ENCODE assay signal across 1 cellular context in the genomic region with DNA sequence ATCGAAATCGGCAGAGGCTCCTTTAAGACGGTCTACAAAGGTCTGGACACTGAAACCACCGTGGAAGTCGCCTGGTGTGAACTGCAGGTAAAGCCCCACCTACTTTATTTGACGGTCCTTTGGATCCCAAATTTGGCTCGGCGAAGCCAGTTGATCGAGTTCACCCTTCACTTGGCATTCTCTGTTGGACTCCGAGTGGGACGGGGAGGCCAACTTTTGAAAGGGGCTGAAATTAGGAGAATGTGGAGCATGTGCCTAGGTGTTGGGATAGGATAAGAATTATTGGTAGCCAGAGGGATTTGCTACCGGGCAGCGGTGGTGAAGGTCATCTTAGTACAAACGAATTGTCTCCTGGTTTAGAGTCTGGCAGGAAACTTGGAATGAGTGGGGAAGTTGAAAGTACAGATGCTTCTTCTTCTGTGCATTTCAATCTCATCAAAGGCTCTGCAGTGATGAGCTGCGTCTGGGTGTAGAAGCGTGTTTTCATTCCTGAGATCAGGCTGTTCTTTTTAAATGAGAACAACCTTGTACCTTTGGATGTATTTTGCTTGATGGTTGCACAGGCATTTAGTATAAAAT.
TF ChIP-seq lines count a peak whose summit lies in the region.

No MANE protein-coding gene starts in this region.

TF ChIP-seq in H1, 55 proteins besides CTCF, POLR2A, EP300 and RAD21 (continued from another document):
- TF ChIP-seq CHD7 (IDR thresholded peaks at IDR 0.05; ENCODE audit: insufficient replicate concordance, low read length) (no peak), BCL11A (IDR thresholded peaks at IDR 0.05; ENCODE audit: low read depth in 2 of 2, low read length in 2 of 2) (no peak), TAF1 (IDR thresholded peaks at IDR 0.05; ENCODE audit: low read depth, low read length) (no peak), GABPA (IDR thresholded peaks at IDR 0.05; ENCODE audit: borderline replicate concordance, insufficient read depth, low read length) (no peak), E2F6 (IDR thresholded peaks at IDR 0.05) (no peak), YY1 (IDR thresholded peaks at IDR 0.05; ENCODE audit: low read depth, low read length) (no peak), HDAC2 (IDR thresholded peaks at IDR 0.05; ENCODE audit: borderline replicate concordance in 1 of 2, low read depth in 2 of 2, low read length in 2 of 2) (no peak), CTBP2 (IDR thresholded peaks at IDR 0.05; ENCODE audit: borderline replicate concordance, insufficient read depth, insufficient read length, low read length) (no peak), PHF8 (conservative IDR thresholded peaks at IDR 0.05; ENCODE audit: low read depth, low read length) (no peak)
